8 cellular contexts compared by ENCODE assay signal in genomic region chr15:74616020-74616939, GRCh38. TPM values are rescaled to one million over a fixed set of nuclear protein-coding genes. Genes with fewer than 3 reads are reported as not detected.
DNase-seq lines count a peak whose midpoint lies in the region; ATAC-seq lines count a peak whose summit lies in the region.

No MANE protein-coding gene starts in this region.

- H3K36me3 ChIP-seq in mesodermal cell (ENCODE audit: control insufficient read depth, insufficient read depth, low read length): peaks cover 38% of the 10 kb centered on the region

- H3K27me3 Mint-ChIP-seq in effector memory CD8-positive, alpha-beta T cell: no peaks in the 10 kb centered on the region

- peak; percentile 59 for DNase-seq in A172 (ENCODE audit: low spot score)
- peak; percentile 24 for DNase-seq in NCI-H1048 (lab: John Stamatoyannopoulos, UW)
- peak; percentile 53 to 56 for DNase-seq in activated CD8-positive, alpha-beta memory T cell treated with anti-CD3 and anti-CD28 coated beads for 1 hour (ENCODE audit: extremely low read depth in 1 of 2, low read depth in 1 of 2)
- peak; percentile 62 to 70 (median 64) for DNase-seq in effector memory CD8-positive, alpha-beta T cell
- DNase-seq in stimulated activated CD8-positive, alpha-beta memory T cell treated with anti-CD3 and anti-CD28 coated beads, Interleukin-15, amount 100 ng/mL, for 4 hours (ENCODE audit: low read depth in 2 of 2): peak; percentile 31 to 48
- no peak for DNase-seq in ecto neural progenitor cell (ENCODE audit: low spot score)

- peak overlapping the region; percentile 96 to 98 for H3K27ac Mint-ChIP-seq in effector memory CD8-positive, alpha-beta T cell

- H3K27ac ChIP-seq in mesodermal cell (ENCODE audit: low read depth, low read length, severe bottlenecking): peak overlapping the region; percentile 95

- peak overlapping the region; percentile 100 for H3K4me3 ChIP-seq in mesodermal cell (ENCODE audit: extremely low read depth, insufficient read depth, low read length, poor library complexity, severe bottlenecking)

- peak; percentile 8 for ATAC-seq in GM18873 (IDR thresholded peaks at IDR 0.05; ENCODE audit: low FRiP score, unreplicated experiment)
- peak; percentile 6 for ATAC-seq in effector memory CD8-positive, alpha-beta T cell (replicated peaks)

- H3K9me3 ChIP-seq in mesodermal cell (ENCODE audit: control insufficient read depth, low read length): no peaks in the 10 kb centered on the region

- peaks cover 41% of the 10 kb centered on the region for H3K36me3 Mint-ChIP-seq in effector memory CD8-positive, alpha-beta T cell (ENCODE audit: insufficient read depth)

- peak overlapping the region; percentile 91 to 92 for H3K4me3 Mint-ChIP-seq in effector memory CD8-positive, alpha-beta T cell

- WGBS in mesodermal cell (ENCODE audit: insufficient coverage in 2 of 2), 2 experiments: 9 to 10% methylated on average over 21 to 34 of the region's 41 CpGs

- H3K4me1 Mint-ChIP-seq in effector memory CD8-positive, alpha-beta T cell (ENCODE audit: low read depth in 2 of 2): peaks cover 41 to 53% of the 10 kb centered on the region in 2 donors

- no peaks in the 10 kb centered on the region for H3K9me3 Mint-ChIP-seq in effector memory CD8-positive, alpha-beta T cell

- H3K4me1 ChIP-seq in mesodermal cell (ENCODE audit: control insufficient read depth, insufficient read depth, low read length, poor library complexity, severe bottlenecking): peaks cover 24% of the 10 kb centered on the region

RNA-seq across cellular contexts. Expression of gene CLK3, which starts 0.6 kb away (rescaled TPM):
- total RNA-seq in A172 (2014; rRNA removed; shearing (Covaris generic)): 31.9 and 40.0 TPM in 2 replicates
- polyA plus RNA-seq in mesodermal cell (2013, experiment 1 of 2): 80.6 TPM
- 65.9 TPM for polyA plus RNA-seq in mesodermal cell (2013, experiment 2 of 2)
